In genomic region chr6:150753404-150754184, GRCh38 we compare ENCODE assay signal across 13 cellular contexts.
A peak's percentile ranks its signal among the peaks of the same experiment; 100 is the strongest.
DNase-seq lines count a peak whose midpoint lies in the region; ATAC-seq and TF ChIP-seq lines count a peak whose summit lies in the region.
"Had no signal": no experiment of that assay in that cellular context is flagged by ENCODE, and none has a peak within 500 bp of the region (broad histone marks: within the 10 kb centered on the region; RNA-seq: fewer than 3 reads in every experiment).

No MANE protein-coding gene starts in this region.

- H3K9me3 ChIP-seq in ectodermal cell (ENCODE audit: control insufficient read depth, low read length), result no peaks in the 10 kb centered on the region

- ATAC-seq in GM21576 (IDR thresholded peaks at IDR 0.05; ENCODE audit: unreplicated experiment), result no peak
- ATAC-seq in HG03280 (IDR thresholded peaks at IDR 0.05; ENCODE audit: unreplicated experiment), result no peak
- ATAC-seq: activated CD4-positive, alpha-beta T cell treated with anti-CD3 and anti-CD28 coated beads for 36 hours had no signal

- peaks cover 52% of the 10 kb centered on the region for H3K4me1 Mint-ChIP-seq in neural crest cell
- H3K4me1 Mint-ChIP-seq: activated CD4-positive, alpha-beta T cell treated with anti-CD3 and anti-CD28 coated beads for 36 hours had no signal

- H3K27me3 ChIP-seq in ectodermal cell (ENCODE audit: control insufficient read depth, insufficient read depth, low read length, poor library complexity, severe bottlenecking), result no peaks in the 10 kb centered on the region
- H3K27me3 ChIP-seq: brain microvascular endothelial cell had no signal

- peaks cover 2% of the 10 kb centered on the region for H3K36me3 Mint-ChIP-seq in neural crest cell (ENCODE audit: low read depth)

- peaks cover 23% of the 10 kb centered on the region for H3K4me1 ChIP-seq in ectodermal cell (ENCODE audit: control insufficient read depth, insufficient read depth, low read length)

- TF ChIP-seq CTCF in neural crest cell (conservative IDR thresholded peaks at IDR 0.05) (no peak), coronary artery (IDR thresholded peaks at IDR 0.05) (no peak)

- peak overlapping the region; percentile 84 for H3K4me3 Mint-ChIP-seq in neural crest cell
- H3K4me3 Mint-ChIP-seq: activated CD4-positive, alpha-beta T cell treated with anti-CD3 and anti-CD28 coated beads for 36 hours had no signal

- H3K9me3 Mint-ChIP-seq in neural crest cell, result no peaks in the 10 kb centered on the region
- H3K9me3 Mint-ChIP-seq: activated T-helper 2 cell treated with anti-CD3 and anti-CD28 coated beads, Interferon-gamma antibody, Interleukin-2, Interleukin-4, amounts not matched to agents 10 μg/mL and 5 μg/mL and 100 μg/mL, durations not matched to agents 14 hours and 24 hours and 36 hours had no signal

- H3K36me3 ChIP-seq in ectodermal cell (ENCODE audit: control insufficient read depth, insufficient read depth, low read length), result no peaks in the 10 kb centered on the region
- H3K36me3 ChIP-seq: brain microvascular endothelial cell had no signal

- H3K27ac Mint-ChIP-seq in neural crest cell (ENCODE audit: unreplicated experiment), result peak overlapping the region; percentile 96
- H3K27ac Mint-ChIP-seq: activated CD4-positive, alpha-beta T cell treated with anti-CD3 and anti-CD28 coated beads for 36 hours; activated T-helper 2 cell treated with anti-CD3 and anti-CD28 coated beads, Interferon-gamma antibody, Interleukin-2, Interleukin-4, amounts not matched to agents 10 μg/mL and 5 μg/mL and 100 μg/mL, durations not matched to agents 14 hours and 24 hours and 36 hours had no signal

- no peaks in the 10 kb centered on the region for H3K27me3 Mint-ChIP-seq in neural crest cell (ENCODE audit: low read depth)
- H3K27me3 Mint-ChIP-seq: activated CD4-positive, alpha-beta T cell treated with anti-CD3 and anti-CD28 coated beads for 36 hours had no signal

- peak overlapping the region; percentile 89 for H3K27ac ChIP-seq in ectodermal cell (ENCODE audit: insufficient read depth, low read depth, low read length, poor library complexity, severe bottlenecking)
- no peak overlapping the region for H3K27ac ChIP-seq in coronary artery
- H3K27ac ChIP-seq: brain microvascular endothelial cell had no signal

- H3K4me3 ChIP-seq in ectodermal cell (ENCODE audit: insufficient read depth, low read depth, low read length) (no peak overlapping the region), coronary artery (no peak overlapping the region)

- 4% methylated on average over 14 of the region's 14 CpGs for WGBS in ectodermal cell, 2 experiments

- DNase-seq in DMS153 (lab: John Stamatoyannopoulos, UW) (peak; percentile 47), NCI-H1092 treated with DMSO at 0.1 percent for 48 hours (lab: John Stamatoyannopoulos, UW) (peak; percentile 52), neural crest cell (ENCODE audit: low read depth, low spot score) (no peak), GF-D8 (lab: John Stamatoyannopoulos, UW) (no peak), coronary artery (ENCODE audit: low spot score) (no peak)
- DNase-seq: activated CD4-positive, alpha-beta T cell treated with anti-CD3 and anti-CD28 coated beads for 36 hours; brain microvascular endothelial cell; nucleus accumbens; stimulated activated CD4-positive, alpha-beta T cell treated with anti-CD3 and anti-CD28 coated beads, Interleukin-15, amount 100 ng/mL, for 24 hours had no signal

Comparison
In these comparisons a context has a peak if more than half of its experiments do, and no peak if none do; other contexts are left out.
1. DNase-seq: peak in DMS153 (single experiment) and NCI-H1092 treated with DMSO at 0.1 percent for 48 hours (single experiment); none in neural crest cell (single experiment), GF-D8 (single experiment) and coronary artery (single experiment).